Comparison of ENCODE assay signal across 16 cellular contexts in the genomic region with DNA sequence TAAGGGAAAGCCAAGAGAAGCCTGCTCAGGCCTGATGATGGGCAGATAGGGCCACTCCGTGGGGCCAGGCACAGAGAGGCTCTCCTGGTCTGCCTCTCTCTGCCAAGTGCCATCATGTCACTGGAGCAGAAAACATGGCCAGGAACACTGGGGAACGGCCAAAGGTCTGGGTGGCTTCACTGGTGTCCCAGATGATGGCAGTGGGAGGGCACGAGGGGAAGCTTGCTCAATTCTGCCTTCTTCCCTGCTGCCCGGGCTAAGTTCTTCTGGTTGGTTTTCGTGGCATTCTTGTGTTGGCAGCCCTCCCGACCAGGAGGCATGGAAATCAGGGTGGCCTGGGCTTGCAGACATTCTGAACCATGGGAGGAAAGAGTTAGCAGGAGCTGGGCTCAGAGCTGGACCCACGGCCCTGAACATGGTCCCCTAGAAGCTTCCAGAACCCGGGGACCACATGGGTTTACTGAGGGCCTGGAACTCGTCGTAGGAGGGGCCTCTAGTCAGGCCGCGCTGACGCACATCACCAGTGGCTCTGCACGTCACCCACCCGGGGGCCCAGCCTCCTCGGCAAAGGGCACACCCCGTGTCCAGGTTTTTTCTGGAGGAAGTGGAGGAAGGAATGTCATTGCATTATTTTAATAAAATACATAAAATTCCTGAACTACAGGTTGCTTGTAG.
A peak's percentile ranks its signal among the peaks of the same experiment; 100 is the strongest.
DNase-seq lines count a peak whose midpoint lies in the region; ATAC-seq and TF ChIP-seq lines count a peak whose summit lies in the region.
"Had no signal": no experiment of that assay in that cellular context is flagged by ENCODE, and none has a peak within 500 bp of the region (broad histone marks: within the 10 kb centered on the region; RNA-seq: fewer than 3 reads in every experiment).

No MANE protein-coding gene starts in this region.

- H3K9me2 ChIP-seq in SK-N-SH: no peaks in the 10 kb centered on the region

- H2AFZ ChIP-seq in SK-N-SH (ENCODE audit: low read depth) (no peak overlapping the region), osteoblast (ENCODE audit: low read length) (no peak overlapping the region)

- no peak overlapping the region for H3K4me2 ChIP-seq in SK-N-SH
- no peak overlapping the region for H3K4me2 ChIP-seq in osteoblast (ENCODE audit: insufficient read depth, low read length)
- H3K4me2 ChIP-seq: BLaER1 had no signal

- ATAC-seq in SK-N-SH treated with all-trans-retinoic acid at 6 μM for 48 hours (no peak), left lobe of liver (peak; percentile 75), HG03045 (IDR thresholded peaks at IDR 0.05; ENCODE audit: unreplicated experiment) (no peak)

- TF ChIP-seq RAD21 in SK-N-SH (IDR thresholded peaks at IDR 0.05; ENCODE audit: low read length): no peak

- no peaks in the 10 kb centered on the region for H3K9me3 ChIP-seq in SK-N-SH
- no peaks in the 10 kb centered on the region for H3K9me3 ChIP-seq in osteoblast (ENCODE audit: low read depth, low read length)
- H3K9me3 ChIP-seq: BLaER1, Caco-2, HAP-1 had no signal

- no peak overlapping the region for H3K9ac ChIP-seq in SK-N-SH
- H3K9ac ChIP-seq: BLaER1 had no signal

- H3K36me3 ChIP-seq in SK-N-SH (replicated peaks in 1 of 2; ENCODE audit: control insufficient read depth in 1 of 2, insufficient read depth in 2 of 2, low read length in 1 of 2) (no peaks in the 10 kb centered on the region), osteoblast (ENCODE audit: insufficient read depth, low read length) (no peaks in the 10 kb centered on the region)
- H3K36me3 ChIP-seq: BLaER1, HAP-1 had no signal

- no peaks in the 10 kb centered on the region for H4K20me1 ChIP-seq in SK-N-SH (ENCODE audit: insufficient read depth)
- H4K20me1 ChIP-seq in osteoblast (ENCODE audit: insufficient read depth, low read length): no peaks in the 10 kb centered on the region
- H4K20me1 ChIP-seq: BLaER1 had no signal

- no peak for TF ChIP-seq CTCF in SK-N-SH (IDR thresholded peaks at IDR 0.05)
- no peak for TF ChIP-seq CTCF in osteoblast (IDR thresholded peaks at IDR 0.05; ENCODE audit: extremely low read depth, low read depth, low read length)

- TF ChIP-seq EP300 in SK-N-SH (IDR thresholded peaks at IDR 0.05; ENCODE audit: borderline replicate concordance in 1 of 2, low read depth in 1 of 2, low read length in 1 of 2): no peak

- H3K79me2 ChIP-seq in SK-N-SH (ENCODE audit: insufficient read depth) (no peaks in the 10 kb centered on the region), osteoblast (ENCODE audit: insufficient read depth, low read length) (no peaks in the 10 kb centered on the region)

- DNase-seq in SK-N-SH: no peak
- DNase-seq in astrocyte of the hippocampus (ENCODE audit: low read depth, low spot score): peak; percentile 63
- DNase-seq in left lobe of liver (ENCODE audit: low spot score): peak; percentile 60
- peak; percentile 62 for DNase-seq in osteoblast (ENCODE audit: insufficient read length, low spot score, missing footprints)
- no peak for DNase-seq in SW480 (ENCODE audit: low spot score)
- no peak for DNase-seq in foreskin melanocyte
- DNase-seq: AML-193; CD8-positive, alpha-beta memory T cell; DND-41; GF-D8 had no signal

- CTCF ChIA-PET in SK-N-SH (lab: Yijun Ruan, JAX): interaction anchor here (0.7 to 3.6 kb wide), 20 partner anchors 10 to 231 kb away, joined by 3 to 40 read pairs (median 4); no protein-coding TSS in a partner anchor

- H3F3A ChIP-seq in SK-N-SH (replicated peaks; ENCODE audit: insufficient read depth): peaks cover 9% of the 10 kb centered on the region

- 82% methylated on average over 15 of the region's 17 CpGs for WGBS in SK-N-SH (ENCODE audit: low lambda C conversion rate)

- POLR2A ChIA-PET in SK-N-SH (lab: Yijun Ruan, JAX): interaction anchor here (0.6 to 1.7 kb wide), 3 partner anchors 39 to 289 kb away, joined by 3 to 4 read pairs (median 3); no protein-coding TSS in a partner anchor

- H3K27me3 ChIP-seq in SK-N-SH (ENCODE audit: insufficient read depth) (no peaks in the 10 kb centered on the region), osteoblast (ENCODE audit: insufficient read depth, low read length) (no peaks in the 10 kb centered on the region)
- H3K27me3 ChIP-seq: BLaER1 had no signal

- H3K27ac ChIP-seq in SK-N-SH (ENCODE audit: low read depth in 2 of 2, low read length in 1 of 2) (peak overlapping the region in 1 of 2 experiments; percentile 100; a peak in 2 of 4 replicates), osteoblast (ENCODE audit: low read depth, low read length) (no peak overlapping the region)
- H3K27ac ChIP-seq: 22Rv1, BLaER1 had no signal

- H3K4me1 ChIP-seq in SK-N-SH (ENCODE audit: control insufficient read depth in 1 of 2, insufficient read depth in 2 of 2, low read depth in 1 of 2, low read length in 1 of 2) (peaks cover 16 to 51% of the 10 kb centered on the region in 2 experiments), osteoblast (ENCODE audit: insufficient read depth, low read length) (peaks cover 14% of the 10 kb centered on the region)
- H3K4me1 ChIP-seq: BLaER1, Caco-2, HAP-1 had no signal

- no peak overlapping the region for H3K4me3 ChIP-seq in SK-N-SH (ENCODE audit: low read depth in 2 of 2, low read length in 1 of 2)
- H3K4me3 ChIP-seq in osteoblast (ENCODE audit: insufficient read depth, low read length): no peak overlapping the region
- H3K4me3 ChIP-seq: BLaER1, HAP-1 had no signal

TF ChIP-seq in SK-N-SH, 30 proteins besides CTCF, POLR2A, EP300 and RAD21:
- TF ChIP-seq, protein P1, sequence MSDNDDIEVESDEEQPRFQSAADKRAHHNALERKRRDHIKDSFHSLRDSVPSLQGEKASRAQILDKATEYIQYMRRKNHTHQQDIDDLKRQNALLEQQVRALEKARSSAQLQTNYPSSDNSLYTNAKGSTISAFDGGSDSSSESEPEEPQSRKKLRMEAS (IDR thresholded peaks at IDR 0.05; ENCODE audit: low read depth): no peak
- 0 out of 2 replicates have a peak, but pooled peaks have one; percentile 31 for TF ChIP-seq GATA2 (CRISPR knock-in tag; IDR thresholded peaks at IDR 0.05)

TF ChIP-seq in SK-N-SH treated with all-trans-retinoic acid at 6 μM for 48 hours, 23 proteins besides CTCF, POLR2A, EP300 and RAD21:
- no peak for TF ChIP-seq SNAI2 (CRISPR knock-in tag; IDR thresholded peaks at IDR 0.05)
- no peak for TF ChIP-seq CSDC2 (CRISPR knock-in tag; IDR thresholded peaks at IDR 0.05)
- no peak for TF ChIP-seq ESRRG (CRISPR knock-in tag; IDR thresholded peaks at IDR 0.05)
- TF ChIP-seq, protein P2, sequence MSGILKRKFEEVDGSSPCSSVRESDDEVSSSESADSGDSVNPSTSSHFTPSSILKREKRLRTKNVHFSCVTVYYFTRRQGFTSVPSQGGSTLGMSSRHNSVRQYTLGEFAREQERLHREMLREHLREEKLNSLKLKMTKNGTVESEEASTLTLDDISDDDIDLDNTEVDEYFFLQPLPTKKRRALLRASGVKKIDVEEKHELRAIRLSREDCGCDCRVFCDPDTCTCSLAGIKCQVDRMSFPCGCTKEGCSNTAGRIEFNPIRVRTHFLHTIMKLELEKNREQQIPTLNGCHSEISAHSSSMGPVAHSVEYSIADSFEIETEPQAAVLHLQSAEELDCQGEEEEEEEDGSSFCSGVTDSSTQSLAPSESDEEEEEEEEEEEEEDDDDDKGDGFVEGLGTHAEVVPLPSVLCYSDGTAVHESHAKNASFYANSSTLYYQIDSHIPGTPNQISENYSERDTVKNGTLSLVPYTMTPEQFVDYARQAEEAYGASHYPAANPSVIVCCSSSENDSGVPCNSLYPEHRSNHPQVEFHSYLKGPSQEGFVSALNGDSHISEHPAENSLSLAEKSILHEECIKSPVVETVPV (CRISPR knock-in tag; IDR thresholded peaks at IDR 0.05): no peak
- no peak for TF ChIP-seq ZFP30 (CRISPR knock-in tag; IDR thresholded peaks at IDR 0.05)
- TF ChIP-seq TOX (CRISPR knock-in tag; IDR thresholded peaks at IDR 0.05; ENCODE audit: borderline replicate concordance): no peak
- no peak for TF ChIP-seq BACH2 (CRISPR knock-in tag; IDR thresholded peaks at IDR 0.05; ENCODE audit: borderline replicate concordance)
- TF ChIP-seq, protein P3, sequence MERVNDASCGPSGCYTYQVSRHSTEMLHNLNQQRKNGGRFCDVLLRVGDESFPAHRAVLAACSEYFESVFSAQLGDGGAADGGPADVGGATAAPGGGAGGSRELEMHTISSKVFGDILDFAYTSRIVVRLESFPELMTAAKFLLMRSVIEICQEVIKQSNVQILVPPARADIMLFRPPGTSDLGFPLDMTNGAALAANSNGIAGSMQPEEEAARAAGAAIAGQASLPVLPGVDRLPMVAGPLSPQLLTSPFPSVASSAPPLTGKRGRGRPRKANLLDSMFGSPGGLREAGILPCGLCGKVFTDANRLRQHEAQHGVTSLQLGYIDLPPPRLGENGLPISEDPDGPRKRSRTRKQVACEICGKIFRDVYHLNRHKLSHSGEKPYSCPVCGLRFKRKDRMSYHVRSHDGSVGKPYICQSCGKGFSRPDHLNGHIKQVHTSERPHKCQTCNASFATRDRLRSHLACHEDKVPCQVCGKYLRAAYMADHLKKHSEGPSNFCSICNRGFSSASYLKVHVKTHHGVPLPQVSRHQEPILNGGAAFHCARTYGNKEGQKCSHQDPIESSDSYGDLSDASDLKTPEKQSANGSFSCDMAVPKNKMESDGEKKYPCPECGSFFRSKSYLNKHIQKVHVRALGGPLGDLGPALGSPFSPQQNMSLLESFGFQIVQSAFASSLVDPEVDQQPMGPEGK (CRISPR knock-in tag; IDR thresholded peaks at IDR 0.05; ENCODE audit: borderline replicate concordance): no peak
- TF ChIP-seq ZNF8 (CRISPR knock-in tag; IDR thresholded peaks at IDR 0.05): no peak
- no peak for TF ChIP-seq TCF4 (CRISPR knock-in tag; IDR thresholded peaks at IDR 0.05; ENCODE audit: borderline replicate concordance)

Comparison
In these comparisons a context has a peak if more than half of its experiments do, and no peak if none do; other contexts are left out.
1. DNase-seq: peak in astrocyte of the hippocampus (single experiment), left lobe of liver (single experiment) and osteoblast (single experiment); none in SK-N-SH (single experiment), SW480 (single experiment) and foreskin melanocyte (single experiment).